In genomic region chr21:21412096-21412495, GRCh38 we compare ENCODE assay signal across 31 cellular contexts.
"Had no signal": no experiment of that assay in that cellular context is flagged by ENCODE, and none has a peak within 500 bp of the region (broad histone marks: within the 10 kb centered on the region; RNA-seq: fewer than 3 reads in every experiment).

No MANE protein-coding gene starts in this region.

- DNase-seq: activated CD4-positive, alpha-beta memory T cell treated with anti-CD3 and anti-CD28 coated beads, Interleukin-2, amount 10 ng/mL, durations not matched to agents 7 days and 5 days; activated CD4-positive, alpha-beta T cell treated with anti-CD3 and anti-CD28 coated beads for 36 hours; activated CD4-positive, alpha-beta T cell treated with anti-CD3 and anti-CD28 coated beads, Interleukin-2, amount 10 ng/mL, durations not matched to agents 24 days and 14 days; activated CD4-positive, alpha-beta T cell treated with anti-CD3 and anti-CD28 coated beads, Interleukin-2, amount 50 U/mL, for 4 hours; activated CD4-positive, CD25-positive, alpha-beta regulatory T cell; activated CD4-positive, CD25-positive, alpha-beta regulatory T cell treated with anti-CD3 and anti-CD28 coated beads, Interleukin-2, amount 50 U/mL, for 72 hours; activated CD8-positive, alpha-beta memory T cell treated with anti-CD3 and anti-CD28 coated beads, Interleukin-2, amount 50 U/mL, for 48 hours; activated gamma-delta T cell; activated naive CD4-positive, alpha-beta T cell treated with anti-CD3 and anti-CD28 coated beads, Interleukin-2, amount 50 U/mL, for 16 hours; activated naive CD4-positive, alpha-beta T cell treated with Interleukin-2 at 50 U/mL for 16 hours; activated T-cell treated with anti-CD3 and anti-CD28 coated beads for 4 hours; activated T-cell treated with anti-CD3 and anti-CD28 coated beads, Interleukin-2, amount 50 U/mL, for 24 hours; activated T-cell treated with anti-CD3 and anti-CD28 coated beads, Interleukin-2, amount 50 U/mL, for 72 hours; amniotic stem cell; anterior cingulate cortex; brain microvascular endothelial cell; dorsolateral prefrontal cortex; effector memory CD4-positive, alpha-beta T cell; endodermal cell; foreskin fibroblast; head of caudate nucleus; T-helper 17 cell; T1000 had no signal

- H3K27me3 Mint-ChIP-seq: activated CD4-positive, alpha-beta memory T cell treated with anti-CD3 and anti-CD28 coated beads, Interleukin-2, amount 10 ng/mL, durations not matched to agents 7 days and 5 days; activated CD4-positive, alpha-beta T cell treated with anti-CD3 and anti-CD28 coated beads for 36 hours; activated CD4-positive, alpha-beta T cell treated with anti-CD3 and anti-CD28 coated beads, Interleukin-2, amount 10 ng/mL, durations not matched to agents 24 days and 14 days; activated naive CD8-positive, alpha-beta T cell; activated T-cell treated with anti-CD3 and anti-CD28 coated beads, Interleukin-2, amount 50 U/mL, for 24 hours; central memory CD8-positive, alpha-beta T cell; dendritic cell treated with granulocyte-macrophage colony-stimulating factor and Interleukin-4, amounts not matched to agents 40 ng/mL and 50 ng/mL, for 4 days; T-helper 17 cell had no signal

- H3K4me3 ChIP-seq: coronary artery, dorsolateral prefrontal cortex had no signal

- ATAC-seq: activated CD4-positive, alpha-beta T cell treated with anti-CD3 and anti-CD28 coated beads for 36 hours; activated T-cell treated with anti-CD3 and anti-CD28 coated beads, Interleukin-2, amount 50 U/mL, for 72 hours; esophagus mucosa; T-helper 17 cell had no signal

- H3K27ac ChIP-seq: brain microvascular endothelial cell, coronary artery, dorsolateral prefrontal cortex had no signal

- H3K4me1 Mint-ChIP-seq: activated CD4-positive, alpha-beta memory T cell treated with anti-CD3 and anti-CD28 coated beads, Interleukin-2, amount 10 ng/mL, durations not matched to agents 7 days and 5 days; activated CD4-positive, alpha-beta T cell treated with anti-CD3 and anti-CD28 coated beads for 36 hours; activated CD4-positive, alpha-beta T cell treated with anti-CD3 and anti-CD28 coated beads, Interleukin-2, amount 10 ng/mL, durations not matched to agents 24 days and 14 days; central memory CD8-positive, alpha-beta T cell; endodermal cell; T-helper 17 cell had no signal

- H3K9me3 Mint-ChIP-seq: endodermal cell had no signal

- FAIRE-seq: astrocyte, bronchial epithelial cell had no signal

- H3K27ac Mint-ChIP-seq: activated CD4-positive, alpha-beta memory T cell treated with anti-CD3 and anti-CD28 coated beads, Interleukin-2, amount 10 ng/mL, durations not matched to agents 7 days and 5 days; activated CD4-positive, alpha-beta T cell treated with anti-CD3 and anti-CD28 coated beads for 36 hours; activated CD4-positive, alpha-beta T cell treated with anti-CD3 and anti-CD28 coated beads, Interleukin-2, amount 10 ng/mL, durations not matched to agents 24 days and 14 days; activated naive CD8-positive, alpha-beta T cell; activated T-cell treated with anti-CD3 and anti-CD28 coated beads, Interleukin-2, amount 50 U/mL, for 24 hours; activated T-cell treated with anti-CD3 and anti-CD28 coated beads, Interleukin-2, amount 50 U/mL, for 72 hours; dendritic cell treated with granulocyte-macrophage colony-stimulating factor and Interleukin-4, amounts not matched to agents 40 ng/mL and 50 ng/mL, for 4 days; endodermal cell; T-helper 17 cell; T-helper 2 cell treated with Interferon-gamma antibody and Interleukin-4, amounts not matched to agents 5 μg/mL and 100 μg/mL, for 36 hours had no signal

- H3K27me3 ChIP-seq: brain microvascular endothelial cell, dorsolateral prefrontal cortex had no signal

- H3K36me3 Mint-ChIP-seq: activated naive CD8-positive, alpha-beta T cell had no signal

- H3K4me3 Mint-ChIP-seq: activated CD4-positive, alpha-beta memory T cell treated with anti-CD3 and anti-CD28 coated beads, Interleukin-2, amount 10 ng/mL, durations not matched to agents 7 days and 5 days; activated CD4-positive, alpha-beta T cell treated with anti-CD3 and anti-CD28 coated beads for 36 hours; activated CD4-positive, alpha-beta T cell treated with anti-CD3 and anti-CD28 coated beads, Interleukin-2, amount 10 ng/mL, durations not matched to agents 24 days and 14 days; activated naive CD8-positive, alpha-beta T cell; activated T-cell treated with anti-CD3 and anti-CD28 coated beads, Interleukin-2, amount 50 U/mL, for 24 hours; activated T-cell treated with anti-CD3 and anti-CD28 coated beads, Interleukin-2, amount 50 U/mL, for 72 hours; central memory CD8-positive, alpha-beta T cell; dendritic cell treated with granulocyte-macrophage colony-stimulating factor and Interleukin-4, amounts not matched to agents 40 ng/mL and 50 ng/mL, for 4 days; endodermal cell; T-helper 17 cell; T-helper 2 cell treated with Interferon-gamma antibody and Interleukin-4, amounts not matched to agents 5 μg/mL and 100 μg/mL, for 36 hours had no signal

- H3K36me3 ChIP-seq: brain microvascular endothelial cell had no signal
